8 cellular contexts compared by ENCODE assay signal in the genomic region with DNA sequence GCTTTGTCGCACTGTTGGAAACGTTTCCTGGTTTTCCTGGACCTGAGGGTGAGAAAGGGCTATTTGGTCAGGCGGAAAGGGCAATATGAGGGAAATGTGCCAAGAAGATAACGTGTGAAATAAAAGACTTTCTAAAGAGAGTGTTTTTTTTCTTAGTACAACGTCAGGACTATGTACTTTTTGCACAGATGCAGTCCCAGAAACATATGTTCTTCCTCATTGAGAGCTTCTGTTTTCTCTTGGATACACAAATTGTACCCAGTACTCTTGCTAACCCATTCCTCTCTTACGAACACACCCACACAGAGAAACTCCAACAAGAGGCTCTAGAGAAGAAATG. TPM values are rescaled to one million over a fixed set of nuclear protein-coding genes. Genes with fewer than 3 reads are reported as not detected.
DNase-seq lines count a peak whose midpoint lies in the region; ATAC-seq and TF ChIP-seq lines count a peak whose summit lies in the region.

No MANE protein-coding gene starts in this region.

- CTCF ChIA-PET in activated CD4-positive, alpha-beta T cell treated with anti-CD3 and anti-CD28 coated beads for 36 hours (lab: Charles Lee), result no interaction called here

- H3K27ac Mint-ChIP-seq in activated CD4-positive, alpha-beta T cell treated with anti-CD3 and anti-CD28 coated beads for 36 hours, result no peak overlapping the region

- H3K4me3 ChIP-seq in kidney epithelial cell (ENCODE audit: low read depth, low read length) (peak overlapping the region; percentile 63), stomach (peak overlapping the region; percentile 71 to 83 (median 77))

- WGBS in stomach, 5 donors, result 1 to 5% (median 3%) methylated on average over 6 of the region's 6 CpGs

- H3K27ac ChIP-seq in stomach, result peak overlapping the region; percentile 88 to 96 (median 93)

- TF ChIP-seq POLR2A in stomach (IDR thresholded peaks at IDR 0.05), result no peak

- DNase-seq in activated CD4-positive, alpha-beta T cell treated with anti-CD3 and anti-CD28 coated beads for 36 hours, result no peak
- no peak for DNase-seq in activated CD4-positive, alpha-beta T cell treated with anti-CD3 and anti-CD28 coated beads for 4 hours
- DNase-seq in amniotic epithelial cell (ENCODE audit: low read depth), result peak; percentile 36
- no peak for DNase-seq in kidney epithelial cell (ENCODE audit: low read depth)
- DNase-seq in stomach, result no peak
- DNase-seq in mucosa of gallbladder (ENCODE audit: low spot score), result no peak
- no peak for DNase-seq in UCSD-AML1 (lab: John Stamatoyannopoulos, UW; ENCODE audit: unreplicated experiment)

- H3K27me3 Mint-ChIP-seq in activated CD4-positive, alpha-beta T cell treated with anti-CD3 and anti-CD28 coated beads for 36 hours, result peaks cover 45% of the 10 kb centered on the region

- no peaks in the 10 kb centered on the region for H3K36me3 ChIP-seq in kidney epithelial cell (ENCODE audit: control insufficient read depth, insufficient read depth, low read length)
- no peaks in the 10 kb centered on the region for H3K36me3 ChIP-seq in stomach

- H3K4me1 Mint-ChIP-seq in activated CD4-positive, alpha-beta T cell treated with anti-CD3 and anti-CD28 coated beads for 36 hours, result peaks cover 15% of the 10 kb centered on the region

- H3K27me3 ChIP-seq in kidney epithelial cell (ENCODE audit: control insufficient read depth, insufficient read depth, low read length) (no peaks in the 10 kb centered on the region), stomach (peaks cover 0 to 20% (median 7%) of the 10 kb centered on the region in 3 donors)

- no peaks in the 10 kb centered on the region for H3K36me3 Mint-ChIP-seq in activated CD4-positive, alpha-beta T cell treated with anti-CD3 and anti-CD28 coated beads for 36 hours (ENCODE audit: low read depth)

- H3K9me3 ChIP-seq in stomach, result no peaks in the 10 kb centered on the region

- intact Hi-C loops in activated CD4-positive, alpha-beta T cell treated with anti-CD3 and anti-CD28 coated beads for 36 hours (cut with DNase I, micrococcal nuclease), result no loop called here
- intact Hi-C loops in stomach (cut with DNase I; ENCODE audit: low total_unique reads), result no loop called here

- no peaks in the 10 kb centered on the region for H3K9me3 Mint-ChIP-seq in activated CD4-positive, alpha-beta T cell treated with anti-CD3 and anti-CD28 coated beads for 36 hours (ENCODE audit: low read depth)

- ATAC-seq in activated CD4-positive, alpha-beta T cell treated with anti-CD3 and anti-CD28 coated beads for 36 hours, result no peak
- no peak for ATAC-seq in HG03097 (IDR thresholded peaks at IDR 0.05; ENCODE audit: low FRiP score, unreplicated experiment)

- peaks cover 0 to 64% (median 41%) of the 10 kb centered on the region in 4 donors for H3K4me1 ChIP-seq in stomach

- no peak for TF ChIP-seq EP300 in stomach (IDR thresholded peaks at IDR 0.05)

- peak overlapping the region; percentile 49 for H3K4me3 Mint-ChIP-seq in activated CD4-positive, alpha-beta T cell treated with anti-CD3 and anti-CD28 coated beads for 36 hours

- no peak for TF ChIP-seq CTCF in kidney epithelial cell (IDR thresholded peaks at IDR 0.05; ENCODE audit: insufficient read depth, low read length, poor library complexity, severe bottlenecking)
- no peak for TF ChIP-seq CTCF in stomach (IDR thresholded peaks at IDR 0.05)

- POLR2A ChIA-PET in activated CD4-positive, alpha-beta T cell treated with anti-CD3 and anti-CD28 coated beads for 36 hours (lab: Charles Lee), result no interaction called here

RNA-seq across cellular contexts. Expression of a gene that starts 0.7 kb away (rescaled TPM):
- total RNA-seq in activated CD4-positive, alpha-beta T cell treated with anti-CD3 and anti-CD28 coated beads for 36 hours, result under 1 TPM; 0.11 to 0.30 TPM
- total RNA-seq in kidney epithelial cell, result 15.0 and 19.6 TPM in 2 replicates
- total RNA-seq in stomach, result 10 to 100 TPM; 34.4 to 85.8 (median 49.8) TPM
- 10 to 100 TPM in 2 of 3 donors, 1 to 10 TPM in 1; 5.8 to 16.0 (median 10.2) TPM for polyA plus RNA-seq in stomach
- total RNA-seq in mucosa of gallbladder, result 39.3 TPM

Comparison
In these comparisons a context has a peak if more than half of its experiments do, and no peak if none do; other contexts are left out.
1. RNA of a gene that starts 0.7 kb away (total RNA-seq): 34.4 to 85.8 TPM in stomach, 39.3 TPM in mucosa of gallbladder (single experiment) and 15.0 to 19.6 TPM in kidney epithelial cell; 0.11 to 0.30 TPM in activated CD4-positive, alpha-beta T cell treated with anti-CD3 and anti-CD28 coated beads for 36 hours; every median in the first group is over 10 times any median in the second.